In genomic region chr19:29712744-29713516, GRCh38 we compare ENCODE assay signal across 1 cellular context.
TF ChIP-seq lines count a peak whose summit lies in the region.

No MANE protein-coding gene starts in this region.

TF ChIP-seq in HepG2, 621 proteins besides CTCF, POLR2A, EP300 and RAD21:
- TF ChIP-seq MEF2D (CRISPR knock-in tag; IDR thresholded peaks at IDR 0.05) (no peak), ZNF749 (CRISPR knock-in tag; IDR thresholded peaks at IDR 0.05; ENCODE audit: borderline replicate concordance) (no peak), FUBP1 (CRISPR knock-in tag; IDR thresholded peaks at IDR 0.05; ENCODE audit: borderline replicate concordance) (no peak), FOXO1 (CRISPR knock-in tag; IDR thresholded peaks at IDR 0.05) (no peak)
